1 cellular context compared by ENCODE assay signal in genomic region chr13:67518785-67519184, GRCh38.
TF ChIP-seq lines count a peak whose summit lies in the region.

No MANE protein-coding gene starts in this region.

TF ChIP-seq in GM23338, 12 proteins besides CTCF, POLR2A, EP300 and RAD21 (continued from another document):
- TF ChIP-seq ZNF462 (CRISPR knock-in tag; IDR thresholded peaks at IDR 0.05) (no peak), CREB1 (CRISPR knock-in tag; IDR thresholded peaks at IDR 0.05; ENCODE audit: low read depth) (no peak)
